ENCODE assay signal across 1 cellular context in the genomic region with DNA sequence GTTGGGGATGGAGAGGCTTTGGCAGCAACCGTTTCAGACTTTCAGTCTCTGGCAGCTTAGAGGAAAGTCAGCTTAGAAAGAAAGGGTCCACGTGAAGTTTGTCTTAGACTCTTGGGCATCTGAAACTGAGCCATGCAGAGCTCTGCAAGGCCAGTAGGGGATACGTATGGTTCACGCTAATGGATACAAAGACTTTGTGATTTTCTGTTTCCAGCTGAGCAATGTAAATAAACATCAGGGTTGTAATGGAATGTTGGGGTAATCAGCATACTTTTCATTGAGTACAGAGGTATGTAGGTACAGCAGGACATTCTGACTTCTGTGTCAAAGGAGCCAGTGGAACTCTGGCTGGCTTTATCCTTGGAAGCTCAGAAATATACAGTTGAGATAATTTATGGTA.
TF ChIP-seq lines count a peak whose summit lies in the region.

No MANE protein-coding gene starts in this region.

TF ChIP-seq in HCT116, 20 proteins besides CTCF, POLR2A, EP300 and RAD21 (continued from another document):
- no peak for TF ChIP-seq TCF7L2 (IDR thresholded peaks at IDR 0.05; ENCODE audit: borderline replicate concordance, extremely low read depth, insufficient read depth, insufficient read length)
- TF ChIP-seq EZH2phosphoT487 (IDR thresholded peaks at IDR 0.05; ENCODE audit: borderline replicate concordance): no peak
- TF ChIP-seq CEBPB (IDR thresholded peaks at IDR 0.05; ENCODE audit: low read depth): no peak
TF ChIP-seq in HCT116: peak in this region for 0.
